In genomic region chr9:68867066-68867465, GRCh38 we compare ENCODE assay signal across 1 cellular context.
TF ChIP-seq lines count a peak whose summit lies in the region.

No MANE protein-coding gene starts in this region.

TF ChIP-seq in HepG2, 621 proteins besides CTCF, POLR2A, EP300 and RAD21 (continued from another document):
- TF ChIP-seq, protein P1, sequence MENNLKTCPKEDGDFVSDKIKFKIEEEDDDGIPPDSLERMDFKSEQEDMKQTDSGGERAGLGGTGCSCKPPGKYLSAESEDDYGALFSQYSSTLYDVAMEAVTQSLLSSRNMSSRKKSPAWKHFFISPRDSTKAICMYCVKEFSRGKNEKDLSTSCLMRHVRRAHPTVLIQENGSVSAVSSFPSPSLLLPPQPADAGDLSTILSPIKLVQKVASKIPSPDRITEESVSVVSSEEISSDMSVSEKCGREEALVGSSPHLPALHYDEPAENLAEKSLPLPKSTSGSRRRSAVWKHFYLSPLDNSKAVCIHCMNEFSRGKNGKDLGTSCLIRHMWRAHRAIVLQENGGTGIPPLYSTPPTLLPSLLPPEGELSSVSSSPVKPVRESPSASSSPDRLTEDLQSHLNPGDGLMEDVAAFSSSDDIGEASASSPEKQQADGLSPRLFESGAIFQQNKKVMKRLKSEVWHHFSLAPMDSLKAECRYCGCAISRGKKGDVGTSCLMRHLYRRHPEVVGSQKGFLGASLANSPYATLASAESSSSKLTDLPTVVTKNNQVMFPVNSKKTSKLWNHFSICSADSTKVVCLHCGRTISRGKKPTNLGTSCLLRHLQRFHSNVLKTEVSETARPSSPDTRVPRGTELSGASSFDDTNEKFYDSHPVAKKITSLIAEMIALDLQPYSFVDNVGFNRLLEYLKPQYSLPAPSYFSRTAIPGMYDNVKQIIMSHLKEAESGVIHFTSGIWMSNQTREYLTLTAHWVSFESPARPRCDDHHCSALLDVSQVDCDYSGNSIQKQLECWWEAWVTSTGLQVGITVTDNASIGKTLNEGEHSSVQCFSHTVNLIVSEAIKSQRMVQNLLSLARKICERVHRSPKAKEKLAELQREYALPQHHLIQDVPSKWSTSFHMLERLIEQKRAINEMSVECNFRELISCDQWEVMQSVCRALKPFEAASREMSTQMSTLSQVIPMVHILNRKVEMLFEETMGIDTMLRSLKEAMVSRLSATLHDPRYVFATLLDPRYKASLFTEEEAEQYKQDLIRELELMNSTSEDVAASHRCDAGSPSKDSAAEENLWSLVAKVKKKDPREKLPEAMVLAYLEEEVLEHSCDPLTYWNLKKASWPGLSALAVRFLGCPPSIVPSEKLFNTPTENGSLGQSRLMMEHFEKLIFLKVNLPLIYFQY (CRISPR knock-in tag; IDR thresholded peaks at IDR 0.05; ENCODE audit: borderline replicate concordance), result no peak
